24 cellular contexts compared by ENCODE assay signal in genomic region chr17:72135546-72136325, GRCh38. TPM values are rescaled to one million over a fixed set of nuclear protein-coding genes. Genes with fewer than 3 reads are reported as not detected.
A peak's percentile ranks its signal among the peaks of the same experiment; 100 is the strongest.
DNase-seq lines count a peak whose midpoint lies in the region; ATAC-seq and TF ChIP-seq lines count a peak whose summit lies in the region.
"Had no signal": no experiment of that assay in that cellular context is flagged by ENCODE, and none has a peak within 500 bp of the region (broad histone marks: within the 10 kb centered on the region; RNA-seq: fewer than 3 reads in every experiment).

No MANE protein-coding gene starts in this region.

- H3K56ac ChIP-seq in IMR-90 (ENCODE audit: extremely low read depth, insufficient read depth, low read length), result no peak overlapping the region

- in situ Hi-C loops in IMR-90 (cut with MboI; ENCODE audit: low sequenced_read_pairs), result loop anchor here (5.0 kb wide), 1 partner anchor 402 kb away; no protein-coding TSS in a partner anchor

- intact Hi-C loops in IMR-90 (cut with micrococcal nuclease), result no loop called here

- no peaks in the 10 kb centered on the region for H3K9me3 ChIP-seq in IMR-90 (ENCODE audit: control insufficient read depth, insufficient read depth, low read length)
- H3K9me3 ChIP-seq: HAP-1, thoracic aorta had no signal

- peak overlapping the region; percentile 38 for H3K4ac ChIP-seq in IMR-90 (ENCODE audit: low read depth, low read length)

- dilution Hi-C loops in IMR-90 (cut with HindIII; ENCODE audit: low sequenced_read_pairs, unreplicated experiment), result no loop called here

- peak overlapping the region; percentile 74; the same call in 1 of the 2 replicates for H3K14ac ChIP-seq in IMR-90 (replicated peaks; ENCODE audit: low read depth, low read length)

- H3K9ac ChIP-seq in IMR-90 (ENCODE audit: low read depth, low read length), result no peak overlapping the region

- 0 out of 2 replicates have a peak overlapping the region, but pooled peaks have one; percentile 43 for H4K91ac ChIP-seq in IMR-90 (ENCODE audit: insufficient read depth, low read depth, low read length)

- no peaks in the 10 kb centered on the region for H4K20me1 ChIP-seq in IMR-90 (ENCODE audit: insufficient read depth, low read length)

- TF ChIP-seq POLR2A in IMR-90 (IDR thresholded peaks at IDR 0.05; ENCODE audit: low read depth, low read length), result no peak

- H3K4me3 ChIP-seq in AG10803 (ENCODE audit: low read length) (no peak overlapping the region), IMR-90 (ENCODE audit: insufficient read depth, low read depth, low read length) (no peak overlapping the region), choroid plexus epithelial cell (ENCODE audit: low read depth, low read length) (no peak overlapping the region)
- H3K4me3 ChIP-seq: cardiac muscle cell, HAP-1, K562, thoracic aorta had no signal

- no peak overlapping the region for H3K4me2 ChIP-seq in IMR-90 (ENCODE audit: low read depth, low read length)

- CTCF ChIA-PET in IMR-90 (lab: Yijun Ruan, JAX), result interaction anchor here (1.0 kb wide), 1 partner anchor 8 kb away, joined by 3 read pairs; no protein-coding TSS in a partner anchor

- no peaks in the 10 kb centered on the region for H3K27me3 ChIP-seq in IMR-90 (ENCODE audit: control insufficient read depth, insufficient read depth, low read length)
- H3K27me3 ChIP-seq: cardiac muscle cell had no signal

- TF ChIP-seq RAD21 in IMR-90 (IDR thresholded peaks at IDR 0.05; ENCODE audit: low read length), result no peak

- H3K36me3 ChIP-seq in IMR-90 (ENCODE audit: control insufficient read depth, insufficient read depth, low read length), result no peaks in the 10 kb centered on the region
- H3K36me3 ChIP-seq: cardiac muscle cell, HAP-1, thoracic aorta had no signal

- H3K18ac ChIP-seq in IMR-90 (ENCODE audit: low read depth, low read length), result peak overlapping the region; percentile 64; the same call in 1 of the 2 replicates

- H4K5ac ChIP-seq in IMR-90 (ENCODE audit: low read depth, low read length), result peak overlapping the region; percentile 3; the same call in 1 of the 2 replicates

- peak overlapping the region; percentile 42 for H2BK120ac ChIP-seq in IMR-90 (ENCODE audit: low read depth, low read length)

- peaks cover 20% of the 10 kb centered on the region for H3K4me1 ChIP-seq in IMR-90 (ENCODE audit: control insufficient read depth, insufficient read depth, low read length)
- H3K4me1 ChIP-seq: HAP-1 had no signal

- TF ChIP-seq CTCF in AG10803 (conservative IDR thresholded peaks at IDR 0.05; ENCODE audit: low read length) (no peak), IMR-90 (conservative IDR thresholded peaks at IDR 0.05; ENCODE audit: low read depth, low read length) (no peak), choroid plexus epithelial cell (conservative IDR thresholded peaks at IDR 0.05; ENCODE audit: low read depth, low read length) (no peak)

- POLR2A ChIA-PET in IMR-90 (lab: Charles Lee; ENCODE audit: unreplicated experiment), result no interaction called here

- 67% methylated on average over 1 of the region's 5 CpGs; no CpG with 5 or more reads in 1 of the 2 experiments for WGBS in IMR-90 (ENCODE audit: extremely low coverage in 2 of 2, insufficient read length in 1 of 2), 2 experiments

- no peaks in the 10 kb centered on the region for H3K79me1 ChIP-seq in IMR-90 (ENCODE audit: low read depth in 1 of 2, low read length in 2 of 2)

- H2AK5ac ChIP-seq in IMR-90 (ENCODE audit: low read depth, low read length), result peak overlapping the region; percentile 38

- no peak overlapping the region for H3K23ac ChIP-seq in IMR-90 (ENCODE audit: low read depth, low read length)

- BruUV-seq in IMR-90 (replicated peaks; lab: Mats Ljungman, UMichigan), result no TSS peak

- H3K9me1 ChIP-seq in IMR-90 (ENCODE audit: insufficient read depth, low read length), result peaks cover 22% of the 10 kb centered on the region

- H2AFZ ChIP-seq in IMR-90 (replicated peaks; ENCODE audit: low read length, poor library complexity), result no peak overlapping the region

- DNase-seq in AG10803 (ENCODE audit: low read depth), result peak; percentile 38
- DNase-seq in IMR-90, result no peak
- DNase-seq in choroid plexus epithelial cell (ENCODE audit: low read depth), result peak; percentile 45
- DNase-seq in iris pigment epithelial cell (ENCODE audit: low read depth), result peak; percentile 47
- no peak for DNase-seq in NCI-H1105 treated with DMSO at 0.1 percent for 48 hours (lab: John Stamatoyannopoulos, UW)
- DNase-seq in T-helper 9 cell, result no peak
- DNase-seq: activated CD8-positive, alpha-beta memory T cell treated with anti-CD3 and anti-CD28 coated beads for 24 hours; activated naive CD4-positive, alpha-beta T cell; activated T-cell treated with anti-CD3 and anti-CD28 coated beads, Interleukin-2, amount 50 U/mL, for 24 hours; NCI-H146; NCI-H748 treated with DMSO at 0.1 percent for 48 hours; posterior cingulate gyrus; stimulated activated CD4-positive, alpha-beta T cell treated with anti-CD3 and anti-CD28 coated beads, Interleukin-2, amount 100 ng/mL, for 48 hours; stimulated activated naive CD4-positive, alpha-beta T cell had no signal

- H3K27ac ChIP-seq in IMR-90 (ENCODE audit: insufficient read depth, low read length), result no peak overlapping the region
- H3K27ac ChIP-seq: cardiac muscle cell, epithelial cell of prostate, thoracic aorta had no signal

- H2BK5ac ChIP-seq in IMR-90 (ENCODE audit: low read depth, low read length, poor library complexity, severe bottlenecking), result no peak overlapping the region

- peak overlapping the region; percentile 33; the same call in 1 of the 3 replicates for H2BK15ac ChIP-seq in IMR-90 (ENCODE audit: low read depth, low read length)

- peak overlapping the region; percentile 8 for H2AK9ac ChIP-seq in IMR-90 (replicated peaks; ENCODE audit: low read depth, low read length, poor library complexity)

- no peak for ATAC-seq in IMR-90 (ENCODE audit: low read depth)
- no peak for ATAC-seq in HG03280 (IDR thresholded peaks at IDR 0.05; ENCODE audit: unreplicated experiment)
- no peak for ATAC-seq in activated CD4-positive, CD25-positive, alpha-beta regulatory T cell treated with anti-CD3 and anti-CD28 coated beads, Interleukin-2, amount 50 U/mL, for 24 hours
- ATAC-seq: K562; natural killer cell treated with Interleukin-12 subunit alpha and Interleukin-12 subunit beta and Interleukin-15 and Interleukin-18, amount 100 ng/mL, for 72 hours had no signal

- no peak overlapping the region for H4K8ac ChIP-seq in IMR-90 (ENCODE audit: low read depth in 2 of 2, low read length in 2 of 2)

- H2BK20ac ChIP-seq in IMR-90 (ENCODE audit: low read depth, low read length), result peak overlapping the region; percentile 58; the same call in 1 of the 2 replicates

TF ChIP-seq in IMR-90, 13 proteins besides CTCF, POLR2A, EP300 and RAD21:
- TF ChIP-seq RCOR1 (IDR thresholded peaks at IDR 0.05; ENCODE audit: insufficient replicate concordance, low read length), result no peak
- TF ChIP-seq CEBPB (IDR thresholded peaks at IDR 0.05; ENCODE audit: low read depth, low read length), result no peak
- no peak for TF ChIP-seq SMC3 (IDR thresholded peaks at IDR 0.05; ENCODE audit: low read depth, low read length)
- no peak for TF ChIP-seq NFE2L2 (IDR thresholded peaks at IDR 0.05; ENCODE audit: low read depth, low read length)
- TF ChIP-seq ELK1 (IDR thresholded peaks at IDR 0.05; ENCODE audit: borderline replicate concordance, low read depth, low read length), result no peak
- TF ChIP-seq USF2 (IDR thresholded peaks at IDR 0.05; ENCODE audit: low read depth, low read length), result no peak

RNA-seq across cellular contexts. Expression of gene SOX9, which starts 14.9 kb away (rescaled TPM):
- total RNA-seq in IMR-90 (2012; rRNA removed), result 4.1 and 8.3 TPM in 2 replicates
- polyA plus RNA-seq in IMR-90 (2012; rRNA removed), result 12.7 and 17.6 TPM in 2 replicates
- 12.5 and 21.1 TPM in 2 replicates for polyA plus RNA-seq in IMR-90 (2012; cell fraction: cytosol; rRNA removed)
- polyA plus RNA-seq in IMR-90 (2012; cell fraction: nucleus; rRNA removed; ENCODE audit: low replicate concordance), result 31.6 and 43.9 TPM in 2 replicates
- total RNA-seq: G401; natural killer cell treated with Interleukin-12 subunit alpha and Interleukin-12 subunit beta and Interleukin-15 and Interleukin-18, amount 100 ng/mL, for 72 hours had no signal
- polyA plus RNA-seq: CD14-positive monocyte, K562 had no signal

Comparison
In these comparisons a context has a peak if more than half of its experiments do, and no peak if none do; other contexts are left out.
1. DNase-seq: peak in AG10803 (single experiment), choroid plexus epithelial cell (single experiment) and iris pigment epithelial cell (single experiment); none in IMR-90 (single experiment), NCI-H1105 treated with DMSO at 0.1 percent for 48 hours (single experiment) and T-helper 9 cell (single experiment).